8 cellular contexts compared by ENCODE assay signal in the genomic region with DNA sequence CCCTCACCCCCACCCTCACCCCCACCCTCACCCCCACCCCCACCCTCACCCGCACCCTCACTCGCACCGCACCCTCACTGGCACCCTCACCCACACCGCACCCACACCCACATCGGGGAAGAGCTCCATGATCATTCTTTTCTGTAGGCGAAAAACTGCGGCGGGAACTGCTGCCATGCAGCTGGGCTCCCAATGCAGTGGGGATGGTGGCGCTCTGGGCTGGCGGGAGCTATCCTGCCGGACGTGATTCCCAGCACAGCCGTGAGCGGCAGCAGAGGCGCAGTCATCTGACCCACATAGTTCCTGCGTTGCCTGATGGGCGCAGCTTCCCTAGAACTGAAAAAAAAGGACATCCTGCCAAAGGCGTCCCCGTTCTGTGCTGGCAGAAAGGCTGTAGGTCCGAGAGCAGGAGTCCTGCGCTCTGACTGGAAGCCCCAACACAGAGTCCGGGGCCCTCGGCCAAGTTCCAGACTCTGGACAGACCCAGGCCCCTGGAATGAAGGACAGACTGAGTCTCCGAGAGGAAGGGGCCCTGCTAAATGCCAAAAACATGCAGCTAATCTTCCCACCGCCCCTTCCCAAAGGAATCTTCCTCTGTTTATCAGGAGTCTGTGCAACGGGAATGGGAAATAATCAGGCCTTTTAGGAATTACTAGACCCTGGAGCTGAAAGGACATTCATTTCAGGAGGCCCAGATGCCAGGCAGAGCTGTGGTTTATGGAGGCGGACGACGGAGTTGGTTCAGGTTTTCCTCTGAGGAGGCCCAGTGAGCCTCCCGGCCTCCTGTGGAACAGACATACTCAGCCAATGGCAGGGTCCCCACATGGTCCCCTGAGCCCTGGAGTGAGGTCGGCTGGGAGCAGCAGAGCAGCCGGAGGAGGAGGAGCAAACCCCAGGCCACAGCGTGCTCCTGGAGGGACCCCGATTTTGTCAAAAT. TPM values are rescaled to one million over a fixed set of nuclear protein-coding genes. Genes with fewer than 3 reads are reported as not detected.
A peak's percentile ranks its signal among the peaks of the same experiment; 100 is the strongest.
DNase-seq lines count a peak whose midpoint lies in the region; ATAC-seq, FAIRE-seq and TF ChIP-seq lines count a peak whose summit lies in the region.

No MANE protein-coding gene starts in this region.

- no peak for ATAC-seq in HG03095 (IDR thresholded peaks at IDR 0.05; ENCODE audit: unreplicated experiment)

- H3K27ac Mint-ChIP-seq in osteocyte (ENCODE audit: unreplicated experiment): peak overlapping the region; percentile 85

- H3K4me1 Mint-ChIP-seq in osteocyte (ENCODE audit: unreplicated experiment): peaks cover 24% of the 10 kb centered on the region

- in situ Hi-C loops in G401 (cut with HindIII; ENCODE audit: low sequenced_read_pairs): no loop called here

- H3K27me3 Mint-ChIP-seq in osteocyte (ENCODE audit: unreplicated experiment): no peaks in the 10 kb centered on the region

- DNase-seq in G401 (ENCODE audit: low spot score) (peak; percentile 85), NCI-H2029 treated with DMSO at 0.1 percent for 48 hours (lab: John Stamatoyannopoulos, UW) (peak; percentile 37), frontal cortex (ENCODE audit: low spot score in 2 of 2) (peak; percentile 76 to 89), osteocyte (ENCODE audit: extremely low spot score, unreplicated experiment) (peak; percentile 92), germinal center (ENCODE audit: low spot score) (no peak), GM19238 (ENCODE audit: insufficient read length, low spot score) (no peak)

- no peak overlapping the region for H3K4me3 ChIP-seq in WI38 (ENCODE audit: low read depth, low read length)

- peak overlapping the region; percentile 58 for H3K4me3 Mint-ChIP-seq in osteocyte (ENCODE audit: unreplicated experiment)

- TF ChIP-seq CTCF in WI38 (IDR thresholded peaks at IDR 0.05; ENCODE audit: low read depth, low read length) (peak; percentile 12; the same call in 1 of the 2 replicates), osteocyte (IDR thresholded peaks at IDR 0.05) (peak; percentile 56)

- H3K36me3 Mint-ChIP-seq in osteocyte (ENCODE audit: unreplicated experiment): no peaks in the 10 kb centered on the region

- FAIRE-seq in frontal cortex (lab: Jason Lieb, UNC): no peak

- H3K9me3 Mint-ChIP-seq in osteocyte (ENCODE audit: unreplicated experiment): no peaks in the 10 kb centered on the region

RNA-seq across cellular contexts. Expression of gene TCFL5, which starts 14.1 kb away (rescaled TPM):
- 23.0 and 24.2 TPM in 2 replicates for total RNA-seq in G401 (2014; rRNA removed; shearing (Covaris generic))
- total RNA-seq in frontal cortex (6.1 TPM), osteocyte (12.2 and 12.8 TPM in 2 replicates)

RNA-seq across cellular contexts. Expression of gene DIDO1, which starts 50.6 kb away (rescaled TPM):
- total RNA-seq in G401 (2014; rRNA removed; shearing (Covaris generic)): 24.3 and 36.5 TPM in 2 replicates
- total RNA-seq in frontal cortex (37.5 TPM), osteocyte (53.6 and 54.7 TPM in 2 replicates)

RNA-seq across cellular contexts. Expression of gene COL9A3, which starts 58.8 kb away (rescaled TPM):
- total RNA-seq in G401 (2014; rRNA removed; shearing (Covaris generic)): 8.6 TPM in 2 replicates
- total RNA-seq in frontal cortex (10.2 TPM), osteocyte (1.7 and 1.8 TPM in 2 replicates)

Comparison
In these comparisons a context has a peak if more than half of its experiments do, and no peak if none do; other contexts are left out.
1. DNase-seq: peak in G401 (single experiment), NCI-H2029 treated with DMSO at 0.1 percent for 48 hours (single experiment), frontal cortex (2 of 2) and osteocyte (single experiment); none in germinal center (single experiment) and GM19238 (single experiment).